1 cellular context compared by ENCODE assay signal in genomic region chr15:67174864-67175573, GRCh38.
TF ChIP-seq lines count a peak whose summit lies in the region.

No MANE protein-coding gene starts in this region.

TF ChIP-seq in HCT116, 20 proteins besides CTCF, POLR2A, EP300 and RAD21 (continued from another document):
- no peak for TF ChIP-seq ZNF274 (IDR thresholded peaks at IDR 0.05; ENCODE audit: low read depth, low read length)
- TF ChIP-seq CEBPB (IDR thresholded peaks at IDR 0.05; ENCODE audit: low read depth), result peak; percentile 70
